ENCODE assay signal across 9 cellular contexts in genomic region chr3:66472313-66473134, GRCh38. TPM values are rescaled to one million over a fixed set of nuclear protein-coding genes. Genes with fewer than 3 reads are reported as not detected.
DNase-seq lines count a peak whose midpoint lies in the region; ATAC-seq and TF ChIP-seq lines count a peak whose summit lies in the region.
"Had no signal": no experiment of that assay in that cellular context is flagged by ENCODE, and none has a peak within 500 bp of the region (broad histone marks: within the 10 kb centered on the region; RNA-seq: fewer than 3 reads in every experiment).

No MANE protein-coding gene starts in this region.

- no peaks in the 10 kb centered on the region for H3K36me3 ChIP-seq in CD4-positive, alpha-beta memory T cell (ENCODE audit: insufficient read depth, low read length)
- H3K36me3 ChIP-seq in stomach smooth muscle (ENCODE audit: control insufficient read depth in 2 of 2, insufficient read depth in 2 of 2, low read length in 2 of 2), result no peaks in the 10 kb centered on the region

- POLR2A ChIA-PET in CD4-positive, alpha-beta memory T cell (lab: Charles Lee; ENCODE audit: partially characterized antibody), result interaction anchor here (0.6 to 2.5 kb wide), 9 partner anchors 11 to 170 kb away, joined by 3 to 13 read pairs (median 5); partner anchors contain the start of gene LRIG1
- POLR2A ChIA-PET in activated CD8-positive, alpha-beta T cell treated with anti-CD3 and anti-CD28 coated beads for 36 hours (lab: Charles Lee), result interaction anchor here (0.8 to 5.0 kb wide), 5 partner anchors 9 to 21 kb away, joined by 3 to 33 read pairs (median 3); no protein-coding TSS in a partner anchor

- intact Hi-C loops in CD4-positive, alpha-beta memory T cell (cut with micrococcal nuclease), result loop anchor here (1.0 kb wide), 2 partner anchors 9 to 29 kb away; partner anchors contain the start of gene LRIG1
- intact Hi-C loops in activated CD8-positive, alpha-beta T cell treated with anti-CD3 and anti-CD28 coated beads for 36 hours (cut with micrococcal nuclease), result loop anchor here (1.0 kb wide), 1 partner anchor 9 kb away; no protein-coding TSS in a partner anchor

- CTCF ChIA-PET in CD4-positive, alpha-beta memory T cell (lab: Charles Lee; ENCODE audit: partially characterized antibody), result interaction anchor here (1.1 to 2.1 kb wide), 5 partner anchors 20 to 65 kb away, joined by 3 to 10 read pairs (median 4); no protein-coding TSS in a partner anchor
- CTCF ChIA-PET in activated CD8-positive, alpha-beta T cell treated with anti-CD3 and anti-CD28 coated beads for 36 hours (lab: Charles Lee), result interaction anchor here (1.1 to 1.7 kb wide), 4 partner anchors 11 to 350 kb away, joined by 3 to 5 read pairs (median 4); no protein-coding TSS in a partner anchor

- peak in 2 of 5 donors; percentile 48 to 74 for DNase-seq in CD4-positive, alpha-beta memory T cell
- DNase-seq in activated CD8-positive, alpha-beta T cell treated with anti-CD3 and anti-CD28 coated beads for 36 hours, result peak; percentile 69
- DNase-seq in glomerular visceral epithelial cell (ENCODE audit: extremely low spot score) (peak; percentile 35), NCI-H1105 treated with DMSO at 0.1 percent for 48 hours (lab: John Stamatoyannopoulos, UW) (no peak), NK-92 (lab: John Stamatoyannopoulos, UW; ENCODE audit: unreplicated experiment) (no peak)
- DNase-seq: left cardiac atrium had no signal

- H3K4me1 Mint-ChIP-seq in CD4-positive, alpha-beta memory T cell, result peaks cover 30 to 51% (median 41%) of the 10 kb centered on the region in 4 donors
- peaks cover 62% of the 10 kb centered on the region for H3K4me1 Mint-ChIP-seq in activated CD8-positive, alpha-beta T cell treated with anti-CD3 and anti-CD28 coated beads for 36 hours (ENCODE audit: low read depth)

- H3K27me3 ChIP-seq in CD4-positive, alpha-beta memory T cell (ENCODE audit: insufficient read depth, low read length), result no peaks in the 10 kb centered on the region
- no peaks in the 10 kb centered on the region for H3K27me3 ChIP-seq in stomach smooth muscle (ENCODE audit: control insufficient read depth in 1 of 2, insufficient read depth in 2 of 2, low read length in 2 of 2)

- H3K27me3 Mint-ChIP-seq in CD4-positive, alpha-beta memory T cell, result no peaks in the 10 kb centered on the region
- no peaks in the 10 kb centered on the region for H3K27me3 Mint-ChIP-seq in activated CD8-positive, alpha-beta T cell treated with anti-CD3 and anti-CD28 coated beads for 36 hours

- no peaks in the 10 kb centered on the region for H3K9me3 ChIP-seq in CD4-positive, alpha-beta memory T cell (ENCODE audit: control insufficient read depth in 1 of 2, low read length in 2 of 2)
- H3K9me3 ChIP-seq in stomach smooth muscle (ENCODE audit: control insufficient read depth in 2 of 2, low read length in 2 of 2), result no peaks in the 10 kb centered on the region

- peak overlapping the region; percentile 29 for H3K27ac ChIP-seq in CD4-positive, alpha-beta memory T cell (ENCODE audit: low read depth, low read length)
- no peak overlapping the region for H3K27ac ChIP-seq in stomach smooth muscle (ENCODE audit: low read length)

- peak overlapping the region in 1 of 2 donors; percentile 39 for H3K9ac ChIP-seq in stomach smooth muscle (ENCODE audit: low read length in 2 of 2)

- no peaks in the 10 kb centered on the region for H3K9me3 Mint-ChIP-seq in CD4-positive, alpha-beta memory T cell
- no peaks in the 10 kb centered on the region for H3K9me3 Mint-ChIP-seq in activated CD8-positive, alpha-beta T cell treated with anti-CD3 and anti-CD28 coated beads for 36 hours

- H3K4me3 Mint-ChIP-seq in CD4-positive, alpha-beta memory T cell, result peak overlapping the region; percentile 57 to 86 (median 75)
- H3K4me3 Mint-ChIP-seq in activated CD8-positive, alpha-beta T cell treated with anti-CD3 and anti-CD28 coated beads for 36 hours, result peak overlapping the region; percentile 47

- peak overlapping the region; percentile 23 to 50 for H3K4me3 ChIP-seq in CD4-positive, alpha-beta memory T cell (ENCODE audit: low read length in 2 of 2)
- H3K4me3 ChIP-seq in stomach smooth muscle (ENCODE audit: low read length in 2 of 2), result peak overlapping the region; percentile 31 to 52

- peaks cover 92% of the 10 kb centered on the region for H3K4me1 ChIP-seq in CD4-positive, alpha-beta memory T cell (ENCODE audit: insufficient read depth, low read length)
- peaks cover 60% of the 10 kb centered on the region for H3K4me1 ChIP-seq in stomach smooth muscle (ENCODE audit: control insufficient read depth, insufficient read depth, low read length)

- TF ChIP-seq CTCF in activated CD8-positive, alpha-beta T cell treated with anti-CD3 and anti-CD28 coated beads for 36 hours (IDR thresholded peaks at IDR 0.05), result no peak

- peak; percentile 63 for ATAC-seq in GM19463 (IDR thresholded peaks at IDR 0.05; ENCODE audit: unreplicated experiment)
- ATAC-seq in HG03442 (IDR thresholded peaks at IDR 0.05; ENCODE audit: unreplicated experiment), result peak; percentile 62
- ATAC-seq in activated CD8-positive, alpha-beta T cell treated with anti-CD3 and anti-CD28 coated beads for 36 hours, result peak; percentile 81

- peak overlapping the region; percentile 0 to 90 (median 77) for H3K27ac Mint-ChIP-seq in CD4-positive, alpha-beta memory T cell
- H3K27ac Mint-ChIP-seq in activated CD8-positive, alpha-beta T cell treated with anti-CD3 and anti-CD28 coated beads for 36 hours, result peak overlapping the region; percentile 94

- no peaks in the 10 kb centered on the region for H3K36me3 Mint-ChIP-seq in CD4-positive, alpha-beta memory T cell
- H3K36me3 Mint-ChIP-seq in activated CD8-positive, alpha-beta T cell treated with anti-CD3 and anti-CD28 coated beads for 36 hours (ENCODE audit: low read depth), result peaks cover 8% of the 10 kb centered on the region

RNA-seq across cellular contexts. Expression of gene LRIG1, which starts 28.3 kb away (rescaled TPM):
- total RNA-seq in CD4-positive, alpha-beta memory T cell, result 10 to 100 TPM; 66.3 to 71.7 TPM
- polyA plus RNA-seq in CD4-positive, alpha-beta memory T cell, result 10 to 100 TPM; 28.6 to 58.5 TPM
- 10 to 100 TPM; 12.7 to 13.0 TPM for total RNA-seq in activated CD8-positive, alpha-beta T cell treated with anti-CD3 and anti-CD28 coated beads for 36 hours

Comparison
In these comparisons a context has a peak if more than half of its experiments do, and no peak if none do; other contexts are left out.
1. DNase-seq: peak in activated CD8-positive, alpha-beta T cell treated with anti-CD3 and anti-CD28 coated beads for 36 hours (single experiment) and glomerular visceral epithelial cell (single experiment); none in NCI-H1105 treated with DMSO at 0.1 percent for 48 hours (single experiment) and NK-92 (single experiment).
2. RNA of gene LRIG1, which starts 28.3 kb away (total RNA-seq): 66.3 to 71.7 TPM in CD4-positive, alpha-beta memory T cell; 12.7 to 13.0 TPM in activated CD8-positive, alpha-beta T cell treated with anti-CD3 and anti-CD28 coated beads for 36 hours; every median in the first group is over 4 times any median in the second.
3. Peak in every context shown above with its lines, with median percentiles within 50 percentile points of each other: ATAC-seq.